15 cellular contexts compared by ENCODE assay signal in genomic region chr11:64263947-64264317, GRCh38. TPM values are rescaled to one million over a fixed set of nuclear protein-coding genes. Genes with fewer than 3 reads are reported as not detected.
DNase-seq lines count a peak whose midpoint lies in the region; ATAC-seq and TF ChIP-seq lines count a peak whose summit lies in the region.
"Had no signal": no experiment of that assay in that cellular context is flagged by ENCODE, and none has a peak within 500 bp of the region (broad histone marks: within the 10 kb centered on the region; RNA-seq: fewer than 3 reads in every experiment).

No MANE protein-coding gene starts in this region.

- no peaks in the 10 kb centered on the region for H3K79me2 ChIP-seq in osteoblast (ENCODE audit: insufficient read depth, low read length)

- H3K27ac ChIP-seq in right cardiac atrium (ENCODE audit: low read length) (no peak overlapping the region), right atrium auricular region (no peak overlapping the region), ectodermal cell (ENCODE audit: insufficient read depth, low read depth, low read length, poor library complexity, severe bottlenecking) (peak overlapping the region; percentile 8), osteoblast (ENCODE audit: low read depth, low read length) (no peak overlapping the region)

- H3K4me3 ChIP-seq in right cardiac atrium (ENCODE audit: low read length), result no peak overlapping the region
- no peak overlapping the region for H3K4me3 ChIP-seq in right atrium auricular region
- H3K4me3 ChIP-seq in ectodermal cell (ENCODE audit: insufficient read depth, low read depth, low read length), result no peak overlapping the region
- no peak overlapping the region for H3K4me3 ChIP-seq in osteoblast (ENCODE audit: insufficient read depth, low read length)
- H3K4me3 ChIP-seq: K562, MG63 had no signal

- H4K20me1 ChIP-seq in osteoblast (ENCODE audit: insufficient read depth, low read length), result no peaks in the 10 kb centered on the region

- no peaks in the 10 kb centered on the region for H3K27me3 ChIP-seq in right cardiac atrium (ENCODE audit: control insufficient read depth, insufficient read depth)
- H3K27me3 ChIP-seq in right atrium auricular region, result no peaks in the 10 kb centered on the region
- H3K27me3 ChIP-seq in ectodermal cell (ENCODE audit: control insufficient read depth, insufficient read depth, low read length, poor library complexity, severe bottlenecking), result no peaks in the 10 kb centered on the region
- H3K27me3 ChIP-seq in osteoblast (ENCODE audit: insufficient read depth, low read length), result no peaks in the 10 kb centered on the region
- H3K27me3 ChIP-seq: MG63 had no signal

- no peak for ATAC-seq in right cardiac atrium
- ATAC-seq in GM21528 (IDR thresholded peaks at IDR 0.05; ENCODE audit: low FRiP score, unreplicated experiment), result no peak
- no peak for ATAC-seq in HG02588 (IDR thresholded peaks at IDR 0.05; ENCODE audit: unreplicated experiment)
- ATAC-seq: K562 had no signal

- peaks cover 46% of the 10 kb centered on the region for H3K36me3 ChIP-seq in right atrium auricular region
- peaks cover 18% of the 10 kb centered on the region for H3K36me3 ChIP-seq in ectodermal cell (ENCODE audit: control insufficient read depth, insufficient read depth, low read length)
- H3K36me3 ChIP-seq in osteoblast (ENCODE audit: insufficient read depth, low read length), result peaks cover 49% of the 10 kb centered on the region

- no peak overlapping the region for H3K4me2 ChIP-seq in osteoblast (ENCODE audit: insufficient read depth, low read length)

- TF ChIP-seq CTCF in right atrium auricular region (IDR thresholded peaks at IDR 0.05) (no peak), osteoblast (IDR thresholded peaks at IDR 0.05; ENCODE audit: extremely low read depth, low read depth, low read length) (no peak)

- DNase-seq in right cardiac atrium (peak in 2 of 3 donors; percentile 40 to 58), right atrium auricular region (ENCODE audit: low spot score) (no peak), osteoblast (ENCODE audit: insufficient read length, low spot score, missing footprints) (peak; percentile 43), SHP77 (lab: John Stamatoyannopoulos, UW) (no peak)
- DNase-seq: AML-193, MG63, NCI-H1417 treated with DMSO at 0.1 percent for 48 hours, NCI-H1930, NCI-H226, NCI-H510A treated with DMSO at 0.1 percent for 48 hours, NCI-H748 treated with DMSO at 0.1 percent for 48 hours had no signal

- H3K9me3 ChIP-seq in right cardiac atrium (ENCODE audit: control insufficient read depth, low read length), result no peaks in the 10 kb centered on the region
- no peaks in the 10 kb centered on the region for H3K9me3 ChIP-seq in right atrium auricular region
- H3K9me3 ChIP-seq in ectodermal cell (ENCODE audit: control insufficient read depth, low read length), result no peaks in the 10 kb centered on the region
- H3K9me3 ChIP-seq in osteoblast (ENCODE audit: low read depth, low read length), result no peaks in the 10 kb centered on the region
- H3K9me3 ChIP-seq: MG63 had no signal

- intact Hi-C loops in right cardiac atrium (cut with DNase I), result no loop called here

- no peak overlapping the region for H2AFZ ChIP-seq in osteoblast (ENCODE audit: low read length)

- H3K4me1 ChIP-seq in right cardiac atrium (ENCODE audit: control insufficient read depth, insufficient read depth, low read length), result no peaks in the 10 kb centered on the region
- peaks cover 0 to 24% of the 10 kb centered on the region in 2 donors for H3K4me1 ChIP-seq in right atrium auricular region
- H3K4me1 ChIP-seq in ectodermal cell (ENCODE audit: control insufficient read depth, insufficient read depth, low read length), result peaks cover 14% of the 10 kb centered on the region
- H3K4me1 ChIP-seq in osteoblast (ENCODE audit: insufficient read depth, low read length), result peaks cover 21% of the 10 kb centered on the region

- 91% methylated on average over 8 of the region's 8 CpGs for WGBS in right cardiac atrium
- WGBS in ectodermal cell, 2 experiments, result 92 to 95% methylated on average over 8 of the region's 8 CpGs

RNA-seq across cellular contexts. Expression of gene PLCB3, which starts 12.6 kb away (rescaled TPM):
- total RNA-seq in right cardiac atrium (10 to 100 TPM; 10.9 to 14.2 (median 13.7) TPM), right atrium auricular region (10 to 100 TPM in 1 of 2 donors, 1 to 10 TPM in 1; 7.5 to 15.5 TPM), osteoblast (25.3 and 25.6 TPM in 2 replicates)
- 7.9 TPM for polyA plus RNA-seq in right cardiac atrium
- 45.4 TPM for polyA plus RNA-seq in ectodermal cell (2013, experiment 1 of 4)
- polyA plus RNA-seq in ectodermal cell (2013, experiment 2 of 4), result 44.5 TPM
- 29.6 TPM for polyA plus RNA-seq in ectodermal cell (2013, experiment 3 of 4)
- polyA plus RNA-seq in ectodermal cell (2013, experiment 4 of 4), result 29.3 TPM

RNA-seq across cellular contexts. Expression of gene PPP1R14B, which starts 17.2 kb away (rescaled TPM):
- total RNA-seq in right cardiac atrium, result 100 to 1,000 TPM in 2 of 4 donors, 10 to 100 TPM in 2; 75.3 to 146 (median 105) TPM
- polyA plus RNA-seq in right cardiac atrium, result 99.9 TPM
- total RNA-seq in right atrium auricular region, result 10 to 100 TPM; 76.4 to 99.2 TPM
- 162 TPM for polyA plus RNA-seq in ectodermal cell (2013, experiment 1 of 4)
- 147 TPM for polyA plus RNA-seq in ectodermal cell (2013, experiment 2 of 4)
- 181 TPM for polyA plus RNA-seq in ectodermal cell (2013, experiment 3 of 4)
- 175 TPM for polyA plus RNA-seq in ectodermal cell (2013, experiment 4 of 4)
- 136 and 139 TPM in 2 replicates for total RNA-seq in osteoblast

RNA-seq across cellular contexts. Expression of gene BAD, which starts 20.5 kb away (rescaled TPM):
- 100 to 1,000 TPM in 3 of 4 donors, 10 to 100 TPM in 1; 87.5 to 135 (median 111) TPM for total RNA-seq in right cardiac atrium
- 164 TPM for polyA plus RNA-seq in right cardiac atrium
- total RNA-seq in right atrium auricular region, result 100 to 1,000 TPM; 120 to 122 TPM
- polyA plus RNA-seq in ectodermal cell (2013, experiment 1 of 4), result 43.7 TPM
- polyA plus RNA-seq in ectodermal cell (2013, experiment 2 of 4), result 45.6 TPM
- polyA plus RNA-seq in ectodermal cell (2013, experiment 3 of 4), result 38.7 TPM
- polyA plus RNA-seq in ectodermal cell (2013, experiment 4 of 4), result 41.5 TPM
- total RNA-seq in osteoblast, result 70.9 and 71.3 TPM in 2 replicates

RNA-seq across cellular contexts. Expression of gene GPR137, which starts 21.7 kb away (rescaled TPM):
- 10 to 100 TPM; 31.3 to 41.7 (median 38.5) TPM for total RNA-seq in right cardiac atrium
- 35.2 TPM for polyA plus RNA-seq in right cardiac atrium
- total RNA-seq in right atrium auricular region, result 10 to 100 TPM; 22.1 to 23.5 TPM
- 48.3 TPM for polyA plus RNA-seq in ectodermal cell (2013, experiment 1 of 4)
- polyA plus RNA-seq in ectodermal cell (2013, experiment 2 of 4), result 47.1 TPM
- 38.3 TPM for polyA plus RNA-seq in ectodermal cell (2013, experiment 3 of 4)
- 41.9 TPM for polyA plus RNA-seq in ectodermal cell (2013, experiment 4 of 4)
- 13.3 and 18.5 TPM in 2 replicates for total RNA-seq in osteoblast

RNA-seq across cellular contexts. Expression of gene FKBP2, which starts 23.0 kb away (rescaled TPM):
- 10 to 100 TPM; 33.5 to 70.3 (median 64.4) TPM for total RNA-seq in right cardiac atrium
- 173 TPM for polyA plus RNA-seq in right cardiac atrium
- total RNA-seq in right atrium auricular region, result 10 to 100 TPM; 59.1 to 83.4 TPM
- 53.6 TPM for polyA plus RNA-seq in ectodermal cell (2013, experiment 1 of 4)
- 57.5 TPM for polyA plus RNA-seq in ectodermal cell (2013, experiment 2 of 4)
- 56.2 TPM for polyA plus RNA-seq in ectodermal cell (2013, experiment 3 of 4)
- 53.1 TPM for polyA plus RNA-seq in ectodermal cell (2013, experiment 4 of 4)
- total RNA-seq in osteoblast, result 31.1 and 32.7 TPM in 2 replicates

Comparison
In these comparisons a context has a peak if more than half of its experiments do, and no peak if none do; other contexts are left out.
1. DNase-seq: peak in right cardiac atrium (2 of 3) and osteoblast (single experiment); none in right atrium auricular region (single experiment) and SHP77 (0 of 2).